Comparison of ENCODE assay signal across 19 cellular contexts in genomic region chr7:121003986-121004685, GRCh38. TPM values are rescaled to one million over a fixed set of nuclear protein-coding genes. Genes with fewer than 3 reads are reported as not detected.
A peak's percentile ranks its signal among the peaks of the same experiment; 100 is the strongest.
DNase-seq lines count a peak whose midpoint lies in the region; ATAC-seq and TF ChIP-seq lines count a peak whose summit lies in the region.
"Had no signal": no experiment of that assay in that cellular context is flagged by ENCODE, and none has a peak within 500 bp of the region (broad histone marks: within the 10 kb centered on the region; RNA-seq: fewer than 3 reads in every experiment).

No MANE protein-coding gene starts in this region.

- no peak overlapping the region for H3K4me3 ChIP-seq in thoracic aorta
- H3K4me3 ChIP-seq: colonic mucosa, transverse colon had no signal

- H3K36me3 ChIP-seq in thoracic aorta = no peaks in the 10 kb centered on the region
- H3K36me3 ChIP-seq: colonic mucosa, transverse colon had no signal

- no peak for TF ChIP-seq CTCF in thoracic aorta (IDR thresholded peaks at IDR 0.05)

- H3K27ac ChIP-seq in thoracic aorta = peak overlapping the region; percentile 75 to 81
- H3K27ac ChIP-seq: colonic mucosa had no signal

- ATAC-seq in left lobe of liver (peak; percentile 92), thoracic aorta (ENCODE audit: insufficient number of reproducible peaks, low FRiP score, low read depth) (no peak), HG02885 (IDR thresholded peaks at IDR 0.05; ENCODE audit: poor library complexity, unreplicated experiment) (no peak)
- ATAC-seq: activated CD4-positive, CD25-positive, alpha-beta regulatory T cell treated with anti-CD3 and anti-CD28 coated beads, Interleukin-2, amount 50 U/mL, for 24 hours; Panc1; stimulated activated memory B cell treated with anti-CD40 and anti-IgM and Interleukin-4, amounts not matched to agents 10 μg/mL and 1 μg/mL and 100 μg/mL, for 72 hours had no signal

- no peaks in the 10 kb centered on the region for H3K9me3 ChIP-seq in thoracic aorta
- H3K9me3 ChIP-seq: colonic mucosa, SK-N-SH, transverse colon had no signal

- no peaks in the 10 kb centered on the region for H3K27me3 ChIP-seq in thoracic aorta (replicated peaks; ENCODE audit: insufficient read depth)
- H3K27me3 ChIP-seq: colonic mucosa, transverse colon had no signal

- H3K4me1 ChIP-seq in thoracic aorta (ENCODE audit: control insufficient read depth in 1 of 2, low read depth in 2 of 2) = peaks cover 47 to 83% of the 10 kb centered on the region in 2 donors
- H3K4me1 ChIP-seq: colonic mucosa had no signal

- DNase-seq in NCI-H2196 (lab: John Stamatoyannopoulos, UW; ENCODE audit: unreplicated experiment) = peak; percentile 67
- peak; percentile 87 for DNase-seq in cerebellar cortex (ENCODE audit: low spot score)
- DNase-seq in left lobe of liver (ENCODE audit: low spot score) = peak; percentile 94
- DNase-seq in thoracic aorta (ENCODE audit: low spot score) = no peak
- DNase-seq in COLO668 (lab: John Stamatoyannopoulos, UW; ENCODE audit: unreplicated experiment) = no peak
- DNase-seq in activated gamma-delta T cell treated with Interleukin-2 at 50 U/mL for 16 hours = no peak
- DNase-seq: activated T-cell treated with anti-CD3 and anti-CD28 coated beads, Interleukin-2, amount 50 U/mL, for 48 hours; colonic mucosa; foreskin melanocyte; HFFc6; KBM-7; NCI-H2081 treated with DMSO at 0.1 percent for 48 hours; NCI-H526 treated with DMSO at 0.1 percent for 48 hours; SK-N-SH; transverse colon had no signal

RNA-seq across cellular contexts. Expression of gene CPED1, which starts 15.6 kb away (rescaled TPM):
- total RNA-seq in left lobe of liver (34.6 TPM), thoracic aorta (100 to 1,000 TPM in 1 of 2 donors, 10 to 100 TPM in 1; 77.4 to 126 TPM)

RNA-seq across cellular contexts. Expression of gene ING3, which starts 53.6 kb away (rescaled TPM):
- total RNA-seq in left lobe of liver (5.4 TPM), thoracic aorta (10 to 100 TPM; 12.3 to 21.2 TPM)

Comparison
In these comparisons a context has a peak if more than half of its experiments do, and no peak if none do; other contexts are left out.
1. DNase-seq: peak in NCI-H2196 (single experiment), cerebellar cortex (single experiment) and left lobe of liver (single experiment); none in thoracic aorta (single experiment), COLO668 (single experiment) and activated gamma-delta T cell treated with Interleukin-2 at 50 U/mL for 16 hours (single experiment).